16 cellular contexts compared by ENCODE assay signal in genomic region chr6:166954118-166954713, GRCh38. TPM values are rescaled to one million over a fixed set of nuclear protein-coding genes. Genes with fewer than 3 reads are reported as not detected.
DNase-seq lines count a peak whose midpoint lies in the region; ATAC-seq and TF ChIP-seq lines count a peak whose summit lies in the region.
"Had no signal": no experiment of that assay in that cellular context is flagged by ENCODE, and none has a peak within 500 bp of the region (broad histone marks: within the 10 kb centered on the region; RNA-seq: fewer than 3 reads in every experiment).

No MANE protein-coding gene starts in this region.

- ATAC-seq in T-helper 17 cell = no peak

- H3K36me3 ChIP-seq in effector memory CD4-positive, alpha-beta T cell (ENCODE audit: control insufficient read depth, insufficient read depth, low read length) = peaks cover 5% of the 10 kb centered on the region
- peaks cover 3% of the 10 kb centered on the region for H3K36me3 ChIP-seq in rectal smooth muscle tissue (ENCODE audit: control insufficient read depth, insufficient read depth, low read length)
- H3K36me3 ChIP-seq: upper lobe of left lung had no signal

- H3K27me3 ChIP-seq in effector memory CD4-positive, alpha-beta T cell (replicated peaks; ENCODE audit: control insufficient read depth, insufficient read depth, low read length, poor library complexity, severe bottlenecking) = no peaks in the 10 kb centered on the region
- H3K27me3 ChIP-seq in rectal smooth muscle tissue (ENCODE audit: control insufficient read depth, insufficient read depth, low read length) = no peaks in the 10 kb centered on the region
- H3K27me3 ChIP-seq: upper lobe of left lung had no signal

- peak overlapping the region; percentile 90 for H3K4me3 Mint-ChIP-seq in activated T-cell treated with anti-CD3 and anti-CD28 coated beads, Interleukin-2, amount 50 U/mL, for 24 hours
- H3K4me3 Mint-ChIP-seq in T-helper 17 cell = peak overlapping the region; percentile 96
- no peak overlapping the region for H3K4me3 Mint-ChIP-seq in osteocyte (ENCODE audit: unreplicated experiment)

- H3K27ac Mint-ChIP-seq in activated T-cell treated with anti-CD3 and anti-CD28 coated beads, Interleukin-2, amount 50 U/mL, for 24 hours = peak overlapping the region; percentile 94
- H3K27ac Mint-ChIP-seq in T-helper 17 cell = peak overlapping the region; percentile 100
- no peak overlapping the region for H3K27ac Mint-ChIP-seq in osteocyte (ENCODE audit: unreplicated experiment)

- H3K9me3 ChIP-seq in T-helper 17 cell (ENCODE audit: control insufficient read depth, low read length, poor library complexity, severe bottlenecking) = no peaks in the 10 kb centered on the region
- H3K9me3 ChIP-seq in effector memory CD4-positive, alpha-beta T cell (ENCODE audit: control insufficient read depth, low read length) = no peaks in the 10 kb centered on the region
- H3K9me3 ChIP-seq: upper lobe of left lung had no signal

- DNase-seq in activated T-cell treated with anti-CD3 and anti-CD28 coated beads, Interleukin-2, amount 50 U/mL, for 24 hours = no peak
- no peak for DNase-seq in activated T-cell treated with anti-CD3 and anti-CD28 coated beads, Interleukin-2, amount 50 U/mL, for 48 hours
- no peak for DNase-seq in T-helper 17 cell
- no peak for DNase-seq in effector memory CD4-positive, alpha-beta T cell
- DNase-seq in osteocyte (ENCODE audit: extremely low spot score, unreplicated experiment) = no peak
- no peak for DNase-seq in NCI-H2081 treated with DMSO at 0.1 percent for 48 hours (lab: John Stamatoyannopoulos, UW)
- no peak for DNase-seq in G401 (ENCODE audit: low spot score)
- DNase-seq: aorta; dermis blood vessel endothelial cell; DMS 273 treated with DMSO at 0.1 percent for 48 hours; mammary epithelial cell; stimulated activated CD4-positive, alpha-beta T cell treated with anti-CD3 and anti-CD28 coated beads, Interleukin-1b, Interleukin-23, amount 100 ng/mL, for 48 hours; stimulated activated CD8-positive, alpha-beta memory T cell treated with anti-CD3 and anti-CD28 coated beads, Interleukin-4, amount 100 ng/mL, for 48 hours; T-helper 9 cell had no signal

- no peaks in the 10 kb centered on the region for H3K9me3 Mint-ChIP-seq in activated T-cell treated with anti-CD3 and anti-CD28 coated beads, Interleukin-2, amount 50 U/mL, for 24 hours
- no peaks in the 10 kb centered on the region for H3K9me3 Mint-ChIP-seq in osteocyte (ENCODE audit: unreplicated experiment)

- H3K27me3 Mint-ChIP-seq in activated T-cell treated with anti-CD3 and anti-CD28 coated beads, Interleukin-2, amount 50 U/mL, for 24 hours = no peaks in the 10 kb centered on the region
- no peaks in the 10 kb centered on the region for H3K27me3 Mint-ChIP-seq in T-helper 17 cell
- no peaks in the 10 kb centered on the region for H3K27me3 Mint-ChIP-seq in osteocyte (ENCODE audit: unreplicated experiment)

- H3K4me3 ChIP-seq in effector memory CD4-positive, alpha-beta T cell (ENCODE audit: insufficient read depth, low read depth, low read length, poor library complexity, severe bottlenecking) = peak overlapping the region; percentile 96
- H3K4me3 ChIP-seq in rectal smooth muscle tissue (ENCODE audit: low read length) = peak overlapping the region; percentile 27

- peaks cover 73% of the 10 kb centered on the region for H3K4me1 ChIP-seq in effector memory CD4-positive, alpha-beta T cell (ENCODE audit: control insufficient read depth, insufficient read depth, low read length, poor library complexity, severe bottlenecking)
- peaks cover 5% of the 10 kb centered on the region for H3K4me1 ChIP-seq in rectal smooth muscle tissue (ENCODE audit: control insufficient read depth, insufficient read depth, low read length)

- peaks cover 57% of the 10 kb centered on the region for H3K36me3 Mint-ChIP-seq in activated T-cell treated with anti-CD3 and anti-CD28 coated beads, Interleukin-2, amount 50 U/mL, for 24 hours (ENCODE audit: low read depth)
- H3K36me3 Mint-ChIP-seq in T-helper 17 cell (ENCODE audit: low read depth) = peaks cover 5% of the 10 kb centered on the region
- H3K36me3 Mint-ChIP-seq in osteocyte (ENCODE audit: unreplicated experiment) = no peaks in the 10 kb centered on the region

- peaks cover 82% of the 10 kb centered on the region for H3K4me1 Mint-ChIP-seq in activated T-cell treated with anti-CD3 and anti-CD28 coated beads, Interleukin-2, amount 50 U/mL, for 24 hours (ENCODE audit: low read depth)
- H3K4me1 Mint-ChIP-seq in T-helper 17 cell (peaks cover 71% of the 10 kb centered on the region), osteocyte (ENCODE audit: unreplicated experiment) (peaks cover 29% of the 10 kb centered on the region)

- peak overlapping the region; percentile 82 for H3K27ac ChIP-seq in effector memory CD4-positive, alpha-beta T cell (ENCODE audit: insufficient read depth, low read length, poor library complexity, severe bottlenecking)
- no peak overlapping the region for H3K27ac ChIP-seq in rectal smooth muscle tissue (ENCODE audit: low read depth, low read length)
- H3K27ac ChIP-seq: upper lobe of left lung had no signal

- H3K9ac ChIP-seq in rectal smooth muscle tissue (ENCODE audit: low read length) = no peak overlapping the region

- in situ Hi-C loops in G401 (cut with HindIII; ENCODE audit: low sequenced_read_pairs) = no loop called here

- TF ChIP-seq CTCF in osteocyte (IDR thresholded peaks at IDR 0.05) = no peak

RNA-seq across cellular contexts. Expression of gene RNASET2, which starts 2.1 kb away (rescaled TPM):
- total RNA-seq in T-helper 17 cell (100 to 1,000 TPM; 245 to 340 TPM), osteocyte (20.3 and 22.3 TPM in 2 replicates)
- total RNA-seq in G401 (2014; rRNA removed; shearing (Covaris generic)) = 61.5 and 69.4 TPM in 2 replicates

RNA-seq across cellular contexts. Expression of gene CEP43, which starts 45.0 kb away (rescaled TPM):
- total RNA-seq in T-helper 17 cell (10 to 100 TPM; 19.8 to 24.0 TPM), osteocyte (16.0 and 18.3 TPM in 2 replicates)
- 21.3 and 48.8 TPM in 2 replicates for total RNA-seq in G401 (2014; rRNA removed; shearing (Covaris generic))
